ENCODE assay signal across 1 cellular context in genomic region chr3:73624363-73625123, GRCh38.
TF ChIP-seq lines count a peak whose summit lies in the region.

TSS of gene PDZRN3 (minus strand) at chr3:73624941.

TF ChIP-seq in HepG2, 621 proteins besides CTCF, POLR2A, EP300 and RAD21 (continued from another document):
- TF ChIP-seq ZNF280D (CRISPR knock-in tag; IDR thresholded peaks at IDR 0.05) (no peak), GLMP (CRISPR knock-in tag; IDR thresholded peaks at IDR 0.05; ENCODE audit: borderline replicate concordance) (no peak), ZNF570 (CRISPR knock-in tag; IDR thresholded peaks at IDR 0.05; ENCODE audit: borderline replicate concordance) (no peak), ZNF547 (CRISPR knock-in tag; IDR thresholded peaks at IDR 0.05) (no peak), TFDP2 (CRISPR knock-in tag; IDR thresholded peaks at IDR 0.05) (no peak), JUN (CRISPR knock-in tag; IDR thresholded peaks at IDR 0.05) (no peak), TFE3 (CRISPR knock-in tag; IDR thresholded peaks at IDR 0.05) (no peak), ZNF225 (CRISPR knock-in tag; IDR thresholded peaks at IDR 0.05) (no peak), FOXA1 (IDR thresholded peaks at IDR 0.05) (no peak), FOXA1 (CRISPR knock-in tag; IDR thresholded peaks at IDR 0.05) (no peak), SMAD3 (CRISPR knock-in tag; IDR thresholded peaks at IDR 0.05) (no peak), RXRB (CRISPR knock-in tag; IDR thresholded peaks at IDR 0.05; ENCODE audit: borderline replicate concordance) (no peak), ZNF607 (CRISPR knock-in tag; IDR thresholded peaks at IDR 0.05; ENCODE audit: borderline replicate concordance) (no peak), ZNF563 (CRISPR knock-in tag; IDR thresholded peaks at IDR 0.05) (peak; percentile 60; the same call in 1 of the 2 replicates), ZNF362 (CRISPR knock-in tag; IDR thresholded peaks at IDR 0.05; ENCODE audit: borderline replicate concordance) (no peak)
